14 cellular contexts compared by ENCODE assay signal in the genomic region with DNA sequence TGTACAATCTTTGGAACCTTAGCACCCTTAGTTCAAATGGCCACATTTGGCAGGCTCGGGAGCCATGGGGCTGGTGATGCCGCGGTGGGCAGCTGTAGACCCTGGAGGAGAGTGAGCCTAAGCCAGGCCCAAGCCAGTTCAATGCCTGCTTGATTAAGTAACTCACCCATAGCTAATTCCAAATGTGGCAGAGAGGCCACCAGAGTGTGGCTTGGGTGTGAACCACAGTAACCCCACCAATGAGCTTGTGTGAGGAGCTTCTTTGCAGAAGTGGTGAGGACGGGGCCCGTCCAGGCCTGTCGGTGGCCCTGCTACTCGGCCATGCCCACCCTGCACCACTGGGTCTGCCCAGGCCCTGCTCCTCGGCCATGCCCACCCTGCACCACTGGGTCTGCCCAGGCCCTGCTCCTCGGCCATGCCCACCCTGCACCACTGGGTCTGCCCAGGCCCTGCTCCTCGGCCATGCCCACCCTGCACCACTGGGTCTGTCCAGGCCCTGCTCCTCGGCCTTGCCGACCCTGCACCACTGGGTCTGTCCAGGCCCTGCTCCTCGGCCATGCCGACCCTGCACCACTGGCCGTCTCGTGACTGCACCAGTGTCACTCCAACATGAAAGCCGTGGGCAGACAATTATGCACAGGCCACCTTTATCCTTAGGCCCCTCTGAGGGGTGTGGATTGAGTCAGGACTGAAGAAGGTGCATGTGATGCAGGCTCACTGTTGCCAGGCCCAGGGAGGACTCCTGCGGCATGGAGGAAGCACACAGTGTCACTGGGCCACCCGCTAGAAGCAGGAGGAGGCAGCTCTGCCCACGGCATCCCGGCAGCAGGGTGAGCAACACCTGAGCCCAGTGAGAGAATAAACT.
DNase-seq lines count a peak whose midpoint lies in the region; ATAC-seq and TF ChIP-seq lines count a peak whose summit lies in the region.
"Had no signal": no experiment of that assay in that cellular context is flagged by ENCODE, and none has a peak within 500 bp of the region (broad histone marks: within the 10 kb centered on the region; RNA-seq: fewer than 3 reads in every experiment).

No MANE protein-coding gene starts in this region.

- CTCF ChIA-PET in activated CD4-positive, alpha-beta memory T cell treated with anti-CD3 and anti-CD28 coated beads for 36 hours (lab: Charles Lee), result no interaction called here

- H3K4me1 Mint-ChIP-seq in activated CD4-positive, alpha-beta memory T cell treated with anti-CD3 and anti-CD28 coated beads for 36 hours (ENCODE audit: low read depth), result peaks cover 6% of the 10 kb centered on the region

- peaks cover 2% of the 10 kb centered on the region for H3K27me3 Mint-ChIP-seq in activated CD4-positive, alpha-beta memory T cell treated with anti-CD3 and anti-CD28 coated beads for 36 hours

- no peaks in the 10 kb centered on the region for H3K4me1 ChIP-seq in upper lobe of left lung
- H3K4me1 ChIP-seq: gastrocnemius medialis had no signal

- peak; percentile 55 for DNase-seq in cardiac septum (ENCODE audit: low spot score)
- DNase-seq in left ventricle myocardium superior, result no peak
- peak; percentile 43 for DNase-seq in activated CD4-positive, alpha-beta memory T cell treated with anti-CD3 and anti-CD28 coated beads for 36 hours
- DNase-seq in mucosa of gallbladder (ENCODE audit: low spot score), result peak; percentile 6
- peak; percentile 18 to 41 for DNase-seq in upper lobe of left lung
- DNase-seq in cerebellar nuclear complex (lab: John Stamatoyannopoulos, UW), result no peak
- no peak for DNase-seq in hepatic stellate cell (ENCODE audit: low spot score)
- DNase-seq: gastrocnemius medialis; midbrain; NCI-H2081 treated with DMSO at 0.1 percent for 48 hours; stimulated activated CD4-positive, alpha-beta T cell treated with anti-CD3 and anti-CD28 coated beads, Interleukin-12 subunit alpha, Interleukin-12 subunit beta, amount 100 ng/mL, for 4 hours had no signal

- intact Hi-C loops in cardiac septum (cut with DNase I) (no loop called here), left ventricle myocardium superior (cut with micrococcal nuclease) (no loop called here)
- intact Hi-C loops in activated CD4-positive, alpha-beta memory T cell treated with anti-CD3 and anti-CD28 coated beads for 36 hours (cut with micrococcal nuclease), result no loop called here

- no peaks in the 10 kb centered on the region for H3K27me3 ChIP-seq in upper lobe of left lung
- H3K27me3 ChIP-seq: gastrocnemius medialis, ovary had no signal

- ATAC-seq in left ventricle myocardium superior (no peak), upper lobe of left lung (ENCODE audit: low FRiP score in 2 of 2) (no peak), GM18519 (IDR thresholded peaks at IDR 0.05; ENCODE audit: low FRiP score, unreplicated experiment) (no peak)
- ATAC-seq: gastrocnemius medialis had no signal

- no peaks in the 10 kb centered on the region for H3K36me3 ChIP-seq in upper lobe of left lung
- H3K36me3 ChIP-seq: gastrocnemius medialis, ovary had no signal

- POLR2A ChIA-PET in activated CD4-positive, alpha-beta memory T cell treated with anti-CD3 and anti-CD28 coated beads for 36 hours (lab: Charles Lee), result no interaction called here

- peaks cover 9% of the 10 kb centered on the region for H3K36me3 Mint-ChIP-seq in activated CD4-positive, alpha-beta memory T cell treated with anti-CD3 and anti-CD28 coated beads for 36 hours

- TF ChIP-seq CTCF in upper lobe of left lung (IDR thresholded peaks at IDR 0.05), result no peak

- peaks cover 16% of the 10 kb centered on the region for H3K9me3 Mint-ChIP-seq in activated CD4-positive, alpha-beta memory T cell treated with anti-CD3 and anti-CD28 coated beads for 36 hours

- no peak for TF ChIP-seq POLR2A in upper lobe of left lung (IDR thresholded peaks at IDR 0.05)

- no peak overlapping the region for H3K27ac ChIP-seq in upper lobe of left lung
- H3K27ac ChIP-seq: epithelial cell of prostate, gastrocnemius medialis, ovary had no signal

- H3K4me3 ChIP-seq in upper lobe of left lung, result no peak overlapping the region
- H3K4me3 ChIP-seq: gastrocnemius medialis, ovary had no signal

- H3K27ac Mint-ChIP-seq in activated CD4-positive, alpha-beta memory T cell treated with anti-CD3 and anti-CD28 coated beads for 36 hours, result no peak overlapping the region

- H3K9me3 ChIP-seq in upper lobe of left lung, result peaks cover 0 to 8% (median 6%) of the 10 kb centered on the region in 4 donors
- H3K9me3 ChIP-seq: gastrocnemius medialis, ovary had no signal

- no peak for TF ChIP-seq EP300 in upper lobe of left lung (IDR thresholded peaks at IDR 0.05)

- WGBS in upper lobe of left lung, 2 donors, result 92 to 93% methylated on average over 12 to 21 of the region's 21 CpGs

- H3K4me3 Mint-ChIP-seq in activated CD4-positive, alpha-beta memory T cell treated with anti-CD3 and anti-CD28 coated beads for 36 hours, result peak overlapping the region; percentile 69

Comparison
In these comparisons a context has a peak if more than half of its experiments do, and no peak if none do; other contexts are left out.
1. DNase-seq: peak in cardiac septum (single experiment), activated CD4-positive, alpha-beta memory T cell treated with anti-CD3 and anti-CD28 coated beads for 36 hours (single experiment), mucosa of gallbladder (single experiment) and upper lobe of left lung (2 of 2); none in left ventricle myocardium superior (single experiment), cerebellar nuclear complex (0 of 2) and hepatic stellate cell (single experiment).